1 cellular context compared by ENCODE assay signal in genomic region chr4:169757575-169758184, GRCh38.
TF ChIP-seq lines count a peak whose summit lies in the region.

Gene HPF1 (minus strand): TSS chr4:169757944. CDS start chr4:169757877, 67 bp downstream.

TF ChIP-seq in K562, 482 proteins besides CTCF, POLR2A, EP300 and RAD21 (continued from another document):
- TF ChIP-seq USF2 (CRISPR knock-in tag; IDR thresholded peaks at IDR 0.05): no peak
- TF ChIP-seq DLX4 (CRISPR knock-in tag; IDR thresholded peaks at IDR 0.05): no peak
- TF ChIP-seq SRSF3 (IDR thresholded peaks at IDR 0.05; ENCODE audit: insufficient read depth, low read length): no peak
- no peak for TF ChIP-seq TCF15 (CRISPR knock-in tag; IDR thresholded peaks at IDR 0.05)
- no peak for TF ChIP-seq FOXJ3 (CRISPR knock-in tag; IDR thresholded peaks at IDR 0.05)
- no peak for TF ChIP-seq ARID3A (IDR thresholded peaks at IDR 0.05; ENCODE audit: borderline replicate concordance, low read depth, low read length)
- TF ChIP-seq PCBP1 (IDR thresholded peaks at IDR 0.05; ENCODE audit: low read depth, low read length, poor library complexity, severe bottlenecking): peak; percentile 37
- no peak for TF ChIP-seq ESRRB (CRISPR knock-in tag; IDR thresholded peaks at IDR 0.05; ENCODE audit: borderline replicate concordance)
- no peak for TF ChIP-seq NCOR1 (IDR thresholded peaks at IDR 0.05)
- TF ChIP-seq SRSF7 (optimal IDR thresholded peaks at IDR 0.05; ENCODE audit: low read depth, low read length): no peak
- peak; percentile 31 to 76; a peak in 1 of 4 replicates for TF ChIP-seq UBTF (IDR thresholded peaks at IDR 0.05; ENCODE audit: borderline replicate concordance in 1 of 2, low read depth in 2 of 2, low read length in 2 of 2)
- peak; percentile 82 for TF ChIP-seq HMGN3 (IDR thresholded peaks at IDR 0.05; ENCODE audit: borderline replicate concordance, extremely low read depth, insufficient read length, low read depth, low read length)
- TF ChIP-seq CBX5 (IDR thresholded peaks at IDR 0.05; ENCODE audit: borderline replicate concordance, low read depth): no peak
- TF ChIP-seq GTF2E2 (tag; IDR thresholded peaks at IDR 0.05): no peak
- no peak for TF ChIP-seq CUX1 (CRISPR knock-in tag; IDR thresholded peaks at IDR 0.05)
- TF ChIP-seq POLR3G (IDR thresholded peaks at IDR 0.05; ENCODE audit: extremely low read depth, insufficient read length, insufficient replicate concordance): no peak
- peak; percentile 11; the same call in 1 of the 2 replicates for TF ChIP-seq ZBTB7A (IDR thresholded peaks at IDR 0.05; ENCODE audit: borderline replicate concordance, control insufficient read depth, low read depth, low read length)
- no peak for TF ChIP-seq FOXK1 (CRISPR knock-in tag; IDR thresholded peaks at IDR 0.05; ENCODE audit: borderline replicate concordance)
- no peak for TF ChIP-seq HMG20B (CRISPR knock-in tag; IDR thresholded peaks at IDR 0.05)
- TF ChIP-seq, protein P1, sequence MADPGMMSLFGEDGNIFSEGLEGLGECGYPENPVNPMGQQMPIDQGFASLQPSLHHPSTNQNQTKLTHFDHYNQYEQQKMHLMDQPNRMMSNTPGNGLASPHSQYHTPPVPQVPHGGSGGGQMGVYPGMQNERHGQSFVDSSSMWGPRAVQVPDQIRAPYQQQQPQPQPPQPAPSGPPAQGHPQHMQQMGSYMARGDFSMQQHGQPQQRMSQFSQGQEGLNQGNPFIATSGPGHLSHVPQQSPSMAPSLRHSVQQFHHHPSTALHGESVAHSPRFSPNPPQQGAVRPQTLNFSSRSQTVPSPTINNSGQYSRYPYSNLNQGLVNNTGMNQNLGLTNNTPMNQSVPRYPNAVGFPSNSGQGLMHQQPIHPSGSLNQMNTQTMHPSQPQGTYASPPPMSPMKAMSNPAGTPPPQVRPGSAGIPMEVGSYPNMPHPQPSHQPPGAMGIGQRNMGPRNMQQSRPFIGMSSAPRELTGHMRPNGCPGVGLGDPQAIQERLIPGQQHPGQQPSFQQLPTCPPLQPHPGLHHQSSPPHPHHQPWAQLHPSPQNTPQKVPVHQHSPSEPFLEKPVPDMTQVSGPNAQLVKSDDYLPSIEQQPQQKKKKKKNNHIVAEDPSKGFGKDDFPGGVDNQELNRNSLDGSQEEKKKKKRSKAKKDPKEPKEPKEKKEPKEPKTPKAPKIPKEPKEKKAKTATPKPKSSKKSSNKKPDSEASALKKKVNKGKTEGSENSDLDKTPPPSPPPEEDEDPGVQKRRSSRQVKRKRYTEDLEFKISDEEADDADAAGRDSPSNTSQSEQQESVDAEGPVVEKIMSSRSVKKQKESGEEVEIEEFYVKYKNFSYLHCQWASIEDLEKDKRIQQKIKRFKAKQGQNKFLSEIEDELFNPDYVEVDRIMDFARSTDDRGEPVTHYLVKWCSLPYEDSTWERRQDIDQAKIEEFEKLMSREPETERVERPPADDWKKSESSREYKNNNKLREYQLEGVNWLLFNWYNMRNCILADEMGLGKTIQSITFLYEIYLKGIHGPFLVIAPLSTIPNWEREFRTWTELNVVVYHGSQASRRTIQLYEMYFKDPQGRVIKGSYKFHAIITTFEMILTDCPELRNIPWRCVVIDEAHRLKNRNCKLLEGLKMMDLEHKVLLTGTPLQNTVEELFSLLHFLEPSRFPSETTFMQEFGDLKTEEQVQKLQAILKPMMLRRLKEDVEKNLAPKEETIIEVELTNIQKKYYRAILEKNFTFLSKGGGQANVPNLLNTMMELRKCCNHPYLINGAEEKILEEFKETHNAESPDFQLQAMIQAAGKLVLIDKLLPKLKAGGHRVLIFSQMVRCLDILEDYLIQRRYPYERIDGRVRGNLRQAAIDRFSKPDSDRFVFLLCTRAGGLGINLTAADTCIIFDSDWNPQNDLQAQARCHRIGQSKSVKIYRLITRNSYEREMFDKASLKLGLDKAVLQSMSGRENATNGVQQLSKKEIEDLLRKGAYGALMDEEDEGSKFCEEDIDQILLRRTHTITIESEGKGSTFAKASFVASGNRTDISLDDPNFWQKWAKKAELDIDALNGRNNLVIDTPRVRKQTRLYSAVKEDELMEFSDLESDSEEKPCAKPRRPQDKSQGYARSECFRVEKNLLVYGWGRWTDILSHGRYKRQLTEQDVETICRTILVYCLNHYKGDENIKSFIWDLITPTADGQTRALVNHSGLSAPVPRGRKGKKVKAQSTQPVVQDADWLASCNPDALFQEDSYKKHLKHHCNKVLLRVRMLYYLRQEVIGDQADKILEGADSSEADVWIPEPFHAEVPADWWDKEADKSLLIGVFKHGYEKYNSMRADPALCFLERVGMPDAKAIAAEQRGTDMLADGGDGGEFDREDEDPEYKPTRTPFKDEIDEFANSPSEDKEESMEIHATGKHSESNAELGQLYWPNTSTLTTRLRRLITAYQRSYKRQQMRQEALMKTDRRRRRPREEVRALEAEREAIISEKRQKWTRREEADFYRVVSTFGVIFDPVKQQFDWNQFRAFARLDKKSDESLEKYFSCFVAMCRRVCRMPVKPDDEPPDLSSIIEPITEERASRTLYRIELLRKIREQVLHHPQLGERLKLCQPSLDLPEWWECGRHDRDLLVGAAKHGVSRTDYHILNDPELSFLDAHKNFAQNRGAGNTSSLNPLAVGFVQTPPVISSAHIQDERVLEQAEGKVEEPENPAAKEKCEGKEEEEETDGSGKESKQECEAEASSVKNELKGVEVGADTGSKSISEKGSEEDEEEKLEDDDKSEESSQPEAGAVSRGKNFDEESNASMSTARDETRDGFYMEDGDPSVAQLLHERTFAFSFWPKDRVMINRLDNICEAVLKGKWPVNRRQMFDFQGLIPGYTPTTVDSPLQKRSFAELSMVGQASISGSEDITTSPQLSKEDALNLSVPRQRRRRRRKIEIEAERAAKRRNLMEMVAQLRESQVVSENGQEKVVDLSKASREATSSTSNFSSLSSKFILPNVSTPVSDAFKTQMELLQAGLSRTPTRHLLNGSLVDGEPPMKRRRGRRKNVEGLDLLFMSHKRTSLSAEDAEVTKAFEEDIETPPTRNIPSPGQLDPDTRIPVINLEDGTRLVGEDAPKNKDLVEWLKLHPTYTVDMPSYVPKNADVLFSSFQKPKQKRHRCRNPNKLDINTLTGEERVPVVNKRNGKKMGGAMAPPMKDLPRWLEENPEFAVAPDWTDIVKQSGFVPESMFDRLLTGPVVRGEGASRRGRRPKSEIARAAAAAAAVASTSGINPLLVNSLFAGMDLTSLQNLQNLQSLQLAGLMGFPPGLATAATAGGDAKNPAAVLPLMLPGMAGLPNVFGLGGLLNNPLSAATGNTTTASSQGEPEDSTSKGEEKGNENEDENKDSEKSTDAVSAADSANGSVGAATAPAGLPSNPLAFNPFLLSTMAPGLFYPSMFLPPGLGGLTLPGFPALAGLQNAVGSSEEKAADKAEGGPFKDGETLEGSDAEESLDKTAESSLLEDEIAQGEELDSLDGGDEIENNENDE (IDR thresholded peaks at IDR 0.05; ENCODE audit: low read depth, low read length): no peak
- no peak for TF ChIP-seq MEF2A (IDR thresholded peaks at IDR 0.05; ENCODE audit: control insufficient read depth, low read depth, low read length)
- no peak for TF ChIP-seq NR2F6 (CRISPR knock-in tag; IDR thresholded peaks at IDR 0.05)
- TF ChIP-seq ETV5 (CRISPR knock-in tag; IDR thresholded peaks at IDR 0.05; ENCODE audit: low read depth): no peak
- TF ChIP-seq CHCHD3 (CRISPR knock-in tag; IDR thresholded peaks at IDR 0.05): no peak
- TF ChIP-seq NFRKB (IDR thresholded peaks at IDR 0.05; ENCODE audit: low read depth): no peak
- TF ChIP-seq, protein P2, sequence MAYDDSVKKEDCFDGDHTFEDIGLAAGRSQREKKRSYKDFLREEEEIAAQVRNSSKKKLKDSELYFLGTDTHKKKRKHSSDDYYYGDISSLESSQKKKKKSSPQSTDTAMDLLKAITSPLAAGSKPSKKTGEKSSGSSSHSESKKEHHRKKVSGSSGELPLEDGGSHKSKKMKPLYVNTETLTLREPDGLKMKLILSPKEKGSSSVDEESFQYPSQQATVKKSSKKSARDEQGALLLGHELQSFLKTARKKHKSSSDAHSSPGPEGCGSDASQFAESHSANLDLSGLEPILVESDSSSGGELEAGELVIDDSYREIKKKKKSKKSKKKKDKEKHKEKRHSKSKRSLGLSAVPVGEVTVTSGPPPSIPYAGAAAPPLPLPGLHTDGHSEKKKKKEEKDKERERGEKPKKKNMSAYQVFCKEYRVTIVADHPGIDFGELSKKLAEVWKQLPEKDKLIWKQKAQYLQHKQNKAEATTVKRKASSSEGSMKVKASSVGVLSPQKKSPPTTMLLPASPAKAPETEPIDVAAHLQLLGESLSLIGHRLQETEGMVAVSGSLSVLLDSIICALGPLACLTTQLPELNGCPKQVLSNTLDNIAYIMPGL (CRISPR knock-in tag; IDR thresholded peaks at IDR 0.05): no peak
